12 cellular contexts compared by ENCODE assay signal in genomic region chr19:6069268-6069771, GRCh38. TPM values are rescaled to one million over a fixed set of nuclear protein-coding genes. Genes with fewer than 3 reads are reported as not detected.
DNase-seq lines count a peak whose midpoint lies in the region; ATAC-seq and TF ChIP-seq lines count a peak whose summit lies in the region.
"Had no signal": no experiment of that assay in that cellular context is flagged by ENCODE, and none has a peak within 500 bp of the region (broad histone marks: within the 10 kb centered on the region; RNA-seq: fewer than 3 reads in every experiment).

No MANE protein-coding gene starts in this region.

- CTCF ChIA-PET in HEK293T (lab: Yijun Ruan, JAX), result no interaction called here

- peaks cover 0 to 6% of the 10 kb centered on the region in 2 donors for H3K9me3 ChIP-seq in ascending aorta

- peak; percentile 43 for ATAC-seq in natural killer cell treated with Interleukin-12 subunit alpha and Interleukin-12 subunit beta and Interleukin-15 and Interleukin-18, amount 100 ng/mL, for 72 hours
- ATAC-seq in HG03457 (IDR thresholded peaks at IDR 0.05; ENCODE audit: unreplicated experiment), result no peak

- POLR2A ChIA-PET in HEK293T (lab: Yijun Ruan, JAX), result no interaction called here

- H3K4me3 ChIP-seq in ascending aorta, result no peak overlapping the region
- H3K4me3 ChIP-seq: SK-N-MC had no signal

- H3K4me3 Mint-ChIP-seq in CD14-positive monocyte, result no peak overlapping the region
- H3K4me3 Mint-ChIP-seq in HFFc6, result no peak overlapping the region
- no peak overlapping the region for H3K4me3 Mint-ChIP-seq in natural killer cell treated with Interleukin-12 subunit alpha and Interleukin-12 subunit beta and Interleukin-15 and Interleukin-18, amount 100 ng/mL, for 72 hours
- H3K4me3 Mint-ChIP-seq in activated T-helper 2 cell treated with anti-CD3 and anti-CD28 coated beads, Interferon-gamma antibody, Interleukin-2, Interleukin-4, amounts not matched to agents 10 μg/mL and 5 μg/mL and 100 μg/mL, durations not matched to agents 14 hours and 24 hours and 36 hours (ENCODE audit: low read depth), result no peak overlapping the region

- H3K27ac ChIP-seq in ascending aorta, result peak overlapping the region; percentile 76 to 85
- H3K27ac ChIP-seq: SK-N-MC had no signal

- H3K9me3 Mint-ChIP-seq in CD14-positive monocyte (peaks cover 0 to 4% (median 0%) of the 10 kb centered on the region in 7 donors), HFFc6 (peaks cover 4% of the 10 kb centered on the region; the same call in 1 of the 2 replicates)
- H3K9me3 Mint-ChIP-seq in natural killer cell treated with Interleukin-12 subunit alpha and Interleukin-12 subunit beta and Interleukin-15 and Interleukin-18, amount 100 ng/mL, for 72 hours, result no peaks in the 10 kb centered on the region
- H3K9me3 Mint-ChIP-seq in activated T-helper 2 cell treated with anti-CD3 and anti-CD28 coated beads, Interferon-gamma antibody, Interleukin-2, Interleukin-4, amounts not matched to agents 10 μg/mL and 5 μg/mL and 100 μg/mL, durations not matched to agents 14 hours and 24 hours and 36 hours, result peaks cover 6% of the 10 kb centered on the region

- peaks cover 17 to 64% of the 10 kb centered on the region in 2 donors for H3K4me1 ChIP-seq in ascending aorta

- H3K36me3 Mint-ChIP-seq in CD14-positive monocyte (peaks cover 14 to 23% of the 10 kb centered on the region in 2 donors), HFFc6 (ENCODE audit: low read depth) (peaks cover 22% of the 10 kb centered on the region)
- no peaks in the 10 kb centered on the region for H3K36me3 Mint-ChIP-seq in natural killer cell treated with Interleukin-12 subunit alpha and Interleukin-12 subunit beta and Interleukin-15 and Interleukin-18, amount 100 ng/mL, for 72 hours
- peaks cover 4% of the 10 kb centered on the region for H3K36me3 Mint-ChIP-seq in activated T-helper 2 cell treated with anti-CD3 and anti-CD28 coated beads, Interferon-gamma antibody, Interleukin-2, Interleukin-4, amounts not matched to agents 10 μg/mL and 5 μg/mL and 100 μg/mL, durations not matched to agents 14 hours and 24 hours and 36 hours (ENCODE audit: low read depth)

- H3K4me1 Mint-ChIP-seq in CD14-positive monocyte, result peaks cover 66% of the 10 kb centered on the region
- peaks cover 73% of the 10 kb centered on the region for H3K4me1 Mint-ChIP-seq in HFFc6 (ENCODE audit: low read depth)
- peaks cover 12 to 24% of the 10 kb centered on the region in 2 donors for H3K4me1 Mint-ChIP-seq in natural killer cell treated with Interleukin-12 subunit alpha and Interleukin-12 subunit beta and Interleukin-15 and Interleukin-18, amount 100 ng/mL, for 72 hours (ENCODE audit: low read depth in 2 of 2)
- peaks cover 27% of the 10 kb centered on the region for H3K4me1 Mint-ChIP-seq in activated T-helper 2 cell treated with anti-CD3 and anti-CD28 coated beads, Interferon-gamma antibody, Interleukin-2, Interleukin-4, amounts not matched to agents 10 μg/mL and 5 μg/mL and 100 μg/mL, durations not matched to agents 14 hours and 24 hours and 36 hours (ENCODE audit: low read depth)

- peak overlapping the region; percentile 8 to 99 (median 79) for H3K27ac Mint-ChIP-seq in CD14-positive monocyte
- H3K27ac Mint-ChIP-seq in HFFc6, result peak overlapping the region; percentile 29
- peak overlapping the region in 1 of 2 donors; percentile 25 for H3K27ac Mint-ChIP-seq in natural killer cell treated with Interleukin-12 subunit alpha and Interleukin-12 subunit beta and Interleukin-15 and Interleukin-18, amount 100 ng/mL, for 72 hours
- no peak overlapping the region for H3K27ac Mint-ChIP-seq in activated T-helper 2 cell treated with anti-CD3 and anti-CD28 coated beads, Interferon-gamma antibody, Interleukin-2, Interleukin-4, amounts not matched to agents 10 μg/mL and 5 μg/mL and 100 μg/mL, durations not matched to agents 14 hours and 24 hours and 36 hours

- peaks cover 0 to 14% (median 0%) of the 10 kb centered on the region in 3 donors for H3K27me3 Mint-ChIP-seq in CD14-positive monocyte (ENCODE audit: low read depth in 3 of 3)
- peaks cover 6% of the 10 kb centered on the region for H3K27me3 Mint-ChIP-seq in HFFc6 (ENCODE audit: insufficient read depth)
- H3K27me3 Mint-ChIP-seq in natural killer cell treated with Interleukin-12 subunit alpha and Interleukin-12 subunit beta and Interleukin-15 and Interleukin-18, amount 100 ng/mL, for 72 hours, result peaks cover 0 to 7% of the 10 kb centered on the region in 2 donors
- no peaks in the 10 kb centered on the region for H3K27me3 Mint-ChIP-seq in activated T-helper 2 cell treated with anti-CD3 and anti-CD28 coated beads, Interferon-gamma antibody, Interleukin-2, Interleukin-4, amounts not matched to agents 10 μg/mL and 5 μg/mL and 100 μg/mL, durations not matched to agents 14 hours and 24 hours and 36 hours (ENCODE audit: low read depth)

- DNase-seq in CD14-positive monocyte (ENCODE audit: low spot score), result no peak
- DNase-seq in HFFc6, result no peak
- peak in 1 of 2 donors; percentile 50 for DNase-seq in ascending aorta (ENCODE audit: low spot score in 2 of 2)
- no peak for DNase-seq in natural killer cell treated with Interleukin-12 subunit alpha and Interleukin-12 subunit beta and Interleukin-15 and Interleukin-18, amount 100 ng/mL, for 72 hours (ENCODE audit: low spot score)
- DNase-seq in activated T-helper 2 cell treated with anti-CD3 and anti-CD28 coated beads, Interferon-gamma antibody, Interleukin-2, Interleukin-4, amounts not matched to agents 10 μg/mL and 5 μg/mL and 100 μg/mL, durations not matched to agents 14 hours and 24 hours and 36 hours (ENCODE audit: low spot score), result no peak
- no peak for DNase-seq in RPMI8226
- DNase-seq in HEK293T (ENCODE audit: extremely low spot score), result no peak
- DNase-seq: activated CD4-positive, alpha-beta T cell treated with anti-CD3 and anti-CD28 coated beads for 4 hours; hippocampal formation; mesendoderm had no signal

- intact Hi-C loops in CD14-positive monocyte (cut with micrococcal nuclease) (loop anchor here (2.0 to 5.0 kb wide), 2 partner anchors 15 to 38 kb away; no protein-coding TSS in a partner anchor), ascending aorta (cut with DNase I) (no loop called here)
- intact Hi-C loops in activated T-helper 2 cell treated with anti-CD3 and anti-CD28 coated beads, Interferon-gamma antibody, Interleukin-2, Interleukin-4, amounts not matched to agents 10 μg/mL and 5 μg/mL and 100 μg/mL, durations not matched to agents 14 hours and 24 hours and 36 hours (cut with micrococcal nuclease), result no loop called here

- H3K27me3 ChIP-seq in ascending aorta, result no peaks in the 10 kb centered on the region

- H3K36me3 ChIP-seq in ascending aorta, result no peaks in the 10 kb centered on the region

- TF ChIP-seq CTCF in CD14-positive monocyte (IDR thresholded peaks at IDR 0.05) (no peak), HFFc6 (IDR thresholded peaks at IDR 0.05) (no peak), ascending aorta (IDR thresholded peaks at IDR 0.05) (no peak)

TF ChIP-seq in HEK293T, 16 proteins besides CTCF, POLR2A, EP300 and RAD21:
- TF ChIP-seq FOXM1 (IDR thresholded peaks at IDR 0.05; ENCODE audit: borderline replicate concordance) (no peak), HDGF (IDR thresholded peaks at IDR 0.05; ENCODE audit: borderline replicate concordance) (no peak), SP1 (IDR thresholded peaks at IDR 0.05) (no peak), SUZ12 (IDR thresholded peaks at IDR 0.05) (no peak), CTBP1 (IDR thresholded peaks at IDR 0.05; ENCODE audit: borderline replicate concordance) (no peak), L3MBTL2 (conservative IDR thresholded peaks at IDR 0.05) (no peak), ARNT (IDR thresholded peaks at IDR 0.05) (no peak), NFRKB (IDR thresholded peaks at IDR 0.05) (no peak), LEF1 (IDR thresholded peaks at IDR 0.05; ENCODE audit: borderline replicate concordance) (no peak), FOXA1 (IDR thresholded peaks at IDR 0.05) (no peak), ELF4 (IDR thresholded peaks at IDR 0.05) (no peak), PKNOX1 (IDR thresholded peaks at IDR 0.05) (no peak), BHLHE40 (IDR thresholded peaks at IDR 0.05; ENCODE audit: borderline replicate concordance) (no peak), ZNF384 (IDR thresholded peaks at IDR 0.05) (no peak), FOXK2 (IDR thresholded peaks at IDR 0.05) (no peak)

RNA-seq across cellular contexts. Expression of gene RFX2, which starts 41.0 kb away (rescaled TPM):
- polyA plus RNA-seq in CD14-positive monocyte, result 1 to 10 TPM; 5.7 to 8.7 TPM
- 1 to 10 TPM; 6.3 to 9.5 (median 6.9) TPM for total RNA-seq in HFFc6 (2021; fragmentation: NEBNext Ultra II Directional; extraction: Animal tissue kit (Norgen Biotek cat#: 25700))
- total RNA-seq in ascending aorta, result 107 TPM
- total RNA-seq in natural killer cell treated with Interleukin-12 subunit alpha and Interleukin-12 subunit beta and Interleukin-15 and Interleukin-18, amount 100 ng/mL, for 72 hours, result 1 to 10 TPM; 6.6 to 6.9 TPM
- total RNA-seq in activated T-helper 2 cell treated with anti-CD3 and anti-CD28 coated beads, Interferon-gamma antibody, Interleukin-2, Interleukin-4, amounts not matched to agents 10 μg/mL and 5 μg/mL and 100 μg/mL, durations not matched to agents 14 hours and 24 hours and 36 hours, result 8.7 and 12.5 TPM in 2 replicates

Comparison
In these comparisons a context has a peak if more than half of its experiments do, and no peak if none do; other contexts are left out.
1. intact Hi-C loops: an anchor here in CD14-positive monocyte (2.0 to 5.0 kb wide); none called in ascending aorta and activated T-helper 2 cell treated with anti-CD3 and anti-CD28 coated beads, Interferon-gamma antibody, Interleukin-2, Interleukin-4, amounts not matched to agents 10 μg/mL and 5 μg/mL and 100 μg/mL, durations not matched to agents 14 hours and 24 hours and 36 hours.